ENCODE assay signal across 13 cellular contexts in genomic region chr13:77516342-77516789, GRCh38. TPM values are rescaled to one million over a fixed set of nuclear protein-coding genes. Genes with fewer than 3 reads are reported as not detected.
A peak's percentile ranks its signal among the peaks of the same experiment; 100 is the strongest.
DNase-seq lines count a peak whose midpoint lies in the region; ATAC-seq, FAIRE-seq and TF ChIP-seq lines count a peak whose summit lies in the region.
"Had no signal": no experiment of that assay in that cellular context is flagged by ENCODE, and none has a peak within 500 bp of the region (broad histone marks: within the 10 kb centered on the region; RNA-seq: fewer than 3 reads in every experiment).

No MANE protein-coding gene starts in this region.

- DNase-seq in activated CD4-positive, CD25-positive, alpha-beta regulatory T cell (lab: John Stamatoyannopoulos, UW) = no peak
- DNase-seq in astrocyte (ENCODE audit: low read depth) (peak; percentile 67), upper lobe of left lung (no peak), left ventricle myocardium inferior (no peak)
- DNase-seq in activated T-helper 2 cell treated with anti-CD3 and anti-CD28 coated beads, Interferon-gamma antibody, Interleukin-2, Interleukin-4, amounts not matched to agents 10 μg/mL and 5 μg/mL and 100 μg/mL, durations not matched to agents 14 hours and 24 hours and 36 hours (ENCODE audit: low spot score) = no peak
- DNase-seq: H7, NCI-H526 treated with DMSO at 0.1 percent for 48 hours, T1000 had no signal

- H3K4me3 ChIP-seq in astrocyte (ENCODE audit: insufficient read depth, low read depth, low read length) (no peak overlapping the region), neutrophil (ENCODE audit: low read depth in 1 of 2, low read length in 1 of 2) (no peak overlapping the region), upper lobe of left lung (no peak overlapping the region), left ventricle myocardium inferior (no peak overlapping the region)

- FAIRE-seq in astrocyte (lab: Jason Lieb, UNC) = peak; percentile 84

- no peaks in the 10 kb centered on the region for H3K36me3 Mint-ChIP-seq in astrocyte (ENCODE audit: low read depth, unreplicated experiment)
- no peaks in the 10 kb centered on the region for H3K36me3 Mint-ChIP-seq in activated T-helper 2 cell treated with anti-CD3 and anti-CD28 coated beads, Interferon-gamma antibody, Interleukin-2, Interleukin-4, amounts not matched to agents 10 μg/mL and 5 μg/mL and 100 μg/mL, durations not matched to agents 14 hours and 24 hours and 36 hours (ENCODE audit: low read depth)
- H3K36me3 Mint-ChIP-seq: activated naive CD8-positive, alpha-beta T cell had no signal

- H3K9me3 ChIP-seq in astrocyte (ENCODE audit: insufficient read depth, low read depth, low read length) (no peaks in the 10 kb centered on the region), neutrophil (no peaks in the 10 kb centered on the region), upper lobe of left lung (no peaks in the 10 kb centered on the region), left ventricle myocardium inferior (replicated peaks) (no peaks in the 10 kb centered on the region)

- H3K36me3 ChIP-seq in astrocyte (ENCODE audit: insufficient read depth, low read length) = no peaks in the 10 kb centered on the region
- H3K36me3 ChIP-seq in neutrophil = no peaks in the 10 kb centered on the region
- no peaks in the 10 kb centered on the region for H3K36me3 ChIP-seq in upper lobe of left lung
- H3K36me3 ChIP-seq in left ventricle myocardium inferior = no peaks in the 10 kb centered on the region

- H3K27ac ChIP-seq in astrocyte (ENCODE audit: low read depth, low read length) (peak overlapping the region; percentile 52), neutrophil (peak overlapping the region; percentile 15), upper lobe of left lung (no peak overlapping the region), left ventricle myocardium inferior (replicated peaks) (no peak overlapping the region)

- no peaks in the 10 kb centered on the region for H3K27me3 ChIP-seq in astrocyte (ENCODE audit: insufficient read depth, low read length)
- no peaks in the 10 kb centered on the region for H3K27me3 ChIP-seq in neutrophil
- no peaks in the 10 kb centered on the region for H3K27me3 ChIP-seq in upper lobe of left lung
- H3K27me3 ChIP-seq in left ventricle myocardium inferior (ENCODE audit: low read depth) = no peaks in the 10 kb centered on the region

- H4K20me1 ChIP-seq in astrocyte (ENCODE audit: insufficient read depth, low read length) = no peaks in the 10 kb centered on the region

- intact Hi-C loops in left ventricle myocardium inferior (cut with micrococcal nuclease) = no loop called here
- intact Hi-C loops in activated T-helper 2 cell treated with anti-CD3 and anti-CD28 coated beads, Interferon-gamma antibody, Interleukin-2, Interleukin-4, amounts not matched to agents 10 μg/mL and 5 μg/mL and 100 μg/mL, durations not matched to agents 14 hours and 24 hours and 36 hours (cut with micrococcal nuclease) = no loop called here

- H3K9me3 Mint-ChIP-seq in astrocyte (ENCODE audit: unreplicated experiment) = no peaks in the 10 kb centered on the region
- H3K9me3 Mint-ChIP-seq in activated T-helper 2 cell treated with anti-CD3 and anti-CD28 coated beads, Interferon-gamma antibody, Interleukin-2, Interleukin-4, amounts not matched to agents 10 μg/mL and 5 μg/mL and 100 μg/mL, durations not matched to agents 14 hours and 24 hours and 36 hours = no peaks in the 10 kb centered on the region

- H3K27me3 Mint-ChIP-seq in astrocyte (ENCODE audit: low read depth, unreplicated experiment) = no peaks in the 10 kb centered on the region
- H3K27me3 Mint-ChIP-seq in activated T-helper 2 cell treated with anti-CD3 and anti-CD28 coated beads, Interferon-gamma antibody, Interleukin-2, Interleukin-4, amounts not matched to agents 10 μg/mL and 5 μg/mL and 100 μg/mL, durations not matched to agents 14 hours and 24 hours and 36 hours (ENCODE audit: low read depth) = peaks cover 2% of the 10 kb centered on the region
- H3K27me3 Mint-ChIP-seq: activated naive CD8-positive, alpha-beta T cell had no signal

- TF ChIP-seq EP300 in upper lobe of left lung (IDR thresholded peaks at IDR 0.05) = no peak

- H3K79me2 ChIP-seq in astrocyte (ENCODE audit: insufficient read depth, low read length) = no peaks in the 10 kb centered on the region

- TF ChIP-seq POLR2A in upper lobe of left lung (IDR thresholded peaks at IDR 0.05) = no peak

- H3K4me1 ChIP-seq in astrocyte (ENCODE audit: insufficient read depth, low read length) = peaks cover 13% of the 10 kb centered on the region
- H3K4me1 ChIP-seq in neutrophil (ENCODE audit: control insufficient read depth in 1 of 2, insufficient read depth in 1 of 2, low read depth in 1 of 2, low read length in 1 of 2) = peaks cover 19 to 25% of the 10 kb centered on the region in 2 experiments
- peaks cover 0 to 2% (median 0%) of the 10 kb centered on the region in 4 donors for H3K4me1 ChIP-seq in upper lobe of left lung
- H3K4me1 ChIP-seq in left ventricle myocardium inferior = no peaks in the 10 kb centered on the region

- ATAC-seq in activated CD4-positive, CD25-positive, alpha-beta regulatory T cell treated with anti-CD3 and anti-CD28 coated beads, Interleukin-2, amount 50 U/mL, for 24 hours = peak; percentile 78
- ATAC-seq in HG03095 (IDR thresholded peaks at IDR 0.05; ENCODE audit: unreplicated experiment) = peak; percentile 29
- ATAC-seq in upper lobe of left lung (ENCODE audit: low FRiP score in 2 of 2) = no peak

- H3K9ac ChIP-seq in astrocyte (ENCODE audit: low read length) = no peak overlapping the region

- no peak overlapping the region for H3K4me3 Mint-ChIP-seq in astrocyte (ENCODE audit: unreplicated experiment)
- H3K4me3 Mint-ChIP-seq in activated T-helper 2 cell treated with anti-CD3 and anti-CD28 coated beads, Interferon-gamma antibody, Interleukin-2, Interleukin-4, amounts not matched to agents 10 μg/mL and 5 μg/mL and 100 μg/mL, durations not matched to agents 14 hours and 24 hours and 36 hours (ENCODE audit: low read depth) = no peak overlapping the region
- H3K4me3 Mint-ChIP-seq: activated naive CD8-positive, alpha-beta T cell had no signal

- peaks cover 4% of the 10 kb centered on the region for H3K4me1 Mint-ChIP-seq in astrocyte (ENCODE audit: low read depth, unreplicated experiment)
- H3K4me1 Mint-ChIP-seq in activated T-helper 2 cell treated with anti-CD3 and anti-CD28 coated beads, Interferon-gamma antibody, Interleukin-2, Interleukin-4, amounts not matched to agents 10 μg/mL and 5 μg/mL and 100 μg/mL, durations not matched to agents 14 hours and 24 hours and 36 hours (ENCODE audit: low read depth) = peaks cover 2% of the 10 kb centered on the region

- TF ChIP-seq CTCF in astrocyte (IDR thresholded peaks at IDR 0.05; ENCODE audit: insufficient read depth, low read depth, low read length) (no peak), neutrophil (IDR thresholded peaks at IDR 0.05) (no peak), upper lobe of left lung (IDR thresholded peaks at IDR 0.05) (no peak), left ventricle myocardium inferior (IDR thresholded peaks at IDR 0.05; ENCODE audit: borderline replicate concordance) (no peak)

- peak overlapping the region; percentile 59 for H3K4me2 ChIP-seq in astrocyte (ENCODE audit: low read length)

- H2AFZ ChIP-seq in astrocyte (ENCODE audit: low read depth, low read length) = no peak overlapping the region

- H3K27ac Mint-ChIP-seq in astrocyte (ENCODE audit: unreplicated experiment) = no peak overlapping the region
- H3K27ac Mint-ChIP-seq in activated T-helper 2 cell treated with anti-CD3 and anti-CD28 coated beads, Interferon-gamma antibody, Interleukin-2, Interleukin-4, amounts not matched to agents 10 μg/mL and 5 μg/mL and 100 μg/mL, durations not matched to agents 14 hours and 24 hours and 36 hours = no peak overlapping the region
- H3K27ac Mint-ChIP-seq: activated naive CD8-positive, alpha-beta T cell had no signal

- 63 to 75% methylated on average over 4 of the region's 4 CpGs for WGBS in upper lobe of left lung, 2 donors

RNA-seq across cellular contexts. Expression of gene SCEL, which starts 19.1 kb away (rescaled TPM):
- total RNA-seq in astrocyte (0.27 TPM in 1 of 2 replicates, not detected in the other), upper lobe of left lung (100 to 1,000 TPM in 2 of 6 donors, 10 to 100 TPM in 4; 32.5 to 175 (median 82.5) TPM), left ventricle myocardium inferior (not detected)
- total RNA-seq in activated T-helper 2 cell treated with anti-CD3 and anti-CD28 coated beads, Interferon-gamma antibody, Interleukin-2, Interleukin-4, amounts not matched to agents 10 μg/mL and 5 μg/mL and 100 μg/mL, durations not matched to agents 14 hours and 24 hours and 36 hours = not detected in 2 replicates
- total RNA-seq: fibroblast of villous mesenchyme, H7 had no signal

Comparison
In these comparisons a context has a peak if more than half of its experiments do, and no peak if none do; other contexts are left out.
1. ATAC-seq: peak in activated CD4-positive, CD25-positive, alpha-beta regulatory T cell treated with anti-CD3 and anti-CD28 coated beads, Interleukin-2, amount 50 U/mL, for 24 hours (2 of 2) and HG03095 (single experiment); none in upper lobe of left lung (0 of 2).
2. H3K27ac ChIP-seq: peak in astrocyte (single experiment) and neutrophil (single experiment); none in upper lobe of left lung (0 of 4) and left ventricle myocardium inferior (single experiment).
3. RNA of gene SCEL, which starts 19.1 kb away (total RNA-seq): 32.5 to 175 TPM in upper lobe of left lung; 0.27 TPM in astrocyte, not detected in left ventricle myocardium inferior (single experiment) and not detected in activated T-helper 2 cell treated with anti-CD3 and anti-CD28 coated beads, Interferon-gamma antibody, Interleukin-2, Interleukin-4, amounts not matched to agents 10 μg/mL and 5 μg/mL and 100 μg/mL, durations not matched to agents 14 hours and 24 hours and 36 hours; every median in the first group is over 10 times any median in the second.